ENCODE assay signal across 1 cellular context in the genomic region with DNA sequence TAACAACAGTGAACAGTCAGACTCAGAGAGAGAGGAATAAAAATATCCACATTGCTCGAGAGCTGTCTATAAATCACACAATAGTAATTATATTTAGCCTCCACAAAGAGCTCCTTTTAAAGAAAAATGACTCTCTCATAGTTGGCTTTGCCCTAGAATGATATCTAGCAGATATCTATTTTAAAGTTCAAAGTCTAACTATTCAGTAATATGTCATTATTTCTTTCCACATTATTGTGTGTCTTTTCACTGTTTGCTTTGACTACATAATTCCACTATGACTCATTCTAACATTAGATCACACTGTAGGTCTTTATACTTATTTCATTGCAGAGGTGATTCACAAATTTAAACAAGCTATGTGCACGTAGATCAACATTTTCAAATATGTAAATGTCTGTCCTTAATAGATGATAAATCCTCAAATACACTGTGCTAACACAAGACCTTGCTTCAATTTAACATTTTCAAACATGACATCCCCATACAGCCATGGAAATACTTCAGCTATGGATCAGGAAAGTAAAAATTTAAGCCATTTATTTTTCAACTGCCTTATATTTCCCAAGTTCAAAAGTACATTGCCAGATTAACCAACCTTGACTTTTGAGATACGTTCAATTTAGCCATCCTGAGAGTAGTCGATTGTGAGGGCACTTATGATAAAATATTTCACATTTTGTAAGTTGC.
TF ChIP-seq lines count a peak whose summit lies in the region.

No MANE protein-coding gene starts in this region.

TF ChIP-seq in SK-N-SH treated with all-trans-retinoic acid at 6 μM for 48 hours, 23 proteins besides CTCF, POLR2A, EP300 and RAD21 (continued from another document):
- no peak for TF ChIP-seq CSDC2 (CRISPR knock-in tag; IDR thresholded peaks at IDR 0.05)
- TF ChIP-seq ARNTL (CRISPR knock-in tag; IDR thresholded peaks at IDR 0.05; ENCODE audit: borderline replicate concordance, low read depth), result no peak
- no peak for TF ChIP-seq ZNF8 (CRISPR knock-in tag; IDR thresholded peaks at IDR 0.05)
- TF ChIP-seq, protein P1, sequence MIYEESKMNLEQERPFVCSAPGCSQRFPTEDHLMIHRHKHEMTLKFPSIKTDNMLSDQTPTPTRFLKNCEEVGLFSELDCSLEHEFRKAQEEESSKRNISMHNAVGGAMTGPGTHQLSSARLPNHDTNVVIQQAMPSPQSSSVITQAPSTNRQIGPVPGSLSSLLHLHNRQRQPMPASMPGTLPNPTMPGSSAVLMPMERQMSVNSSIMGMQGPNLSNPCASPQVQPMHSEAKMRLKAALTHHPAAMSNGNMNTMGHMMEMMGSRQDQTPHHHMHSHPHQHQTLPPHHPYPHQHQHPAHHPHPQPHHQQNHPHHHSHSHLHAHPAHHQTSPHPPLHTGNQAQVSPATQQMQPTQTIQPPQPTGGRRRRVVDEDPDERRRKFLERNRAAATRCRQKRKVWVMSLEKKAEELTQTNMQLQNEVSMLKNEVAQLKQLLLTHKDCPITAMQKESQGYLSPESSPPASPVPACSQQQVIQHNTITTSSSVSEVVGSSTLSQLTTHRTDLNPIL (CRISPR knock-in tag; IDR thresholded peaks at IDR 0.05; ENCODE audit: low read depth), result peak; percentile 87; the same call in 1 of the 2 replicates
- TF ChIP-seq ISL1 (CRISPR knock-in tag; IDR thresholded peaks at IDR 0.05), result peak; percentile 98
TF ChIP-seq in SK-N-SH treated with all-trans-retinoic acid at 6 μM for 48 hours: peak in this region for 7.
